18 cellular contexts compared by ENCODE assay signal in genomic region chr17:27670791-27671590, GRCh38.
"Had no signal": no experiment of that assay in that cellular context is flagged by ENCODE, and none has a peak within 500 bp of the region (broad histone marks: within the 10 kb centered on the region; RNA-seq: fewer than 3 reads in every experiment).

No MANE protein-coding gene starts in this region.

- H3K36me3 ChIP-seq: ovary had no signal

- DNase-seq: activated CD4-positive, alpha-beta T cell treated with anti-CD3 and anti-CD28 coated beads for 1 hour; activated gamma-delta T cell treated with Interleukin-2 at 50 U/mL for 16 hours; activated T-cell treated with anti-CD3 and anti-CD28 coated beads for 4 hours; dermis blood vessel endothelial cell; effector memory CD8-positive, alpha-beta T cell; mammary epithelial cell; mucosa of descending colon; naive B cell; ovary; psoas muscle; right cardiac atrium; stimulated activated CD4-positive, alpha-beta T cell treated with anti-CD3 and anti-CD28 coated beads, Interleukin-15, amount 100 ng/mL, for 24 hours; stimulated activated CD4-positive, alpha-beta T cell treated with anti-CD3 and anti-CD28 coated beads, Interleukin-2, amount 100 ng/mL, for 48 hours; T-helper 1 cell; T1000; testis had no signal

- H3K27ac ChIP-seq: ovary, psoas muscle, skin epidermis, testis had no signal

- H3K9me3 ChIP-seq: mucosa of descending colon, ovary, psoas muscle, testis had no signal

- ATAC-seq: effector memory CD8-positive, alpha-beta T cell; mucosa of descending colon; psoas muscle; right cardiac atrium had no signal

- H3K4me1 ChIP-seq: psoas muscle, testis had no signal

- FAIRE-seq: islet of Langerhans had no signal

- H3K4me3 ChIP-seq: mucosa of descending colon, ovary, psoas muscle, skin epidermis, testis had no signal

- H3K27me3 ChIP-seq: ovary, testis had no signal
